1 cellular context compared by ENCODE assay signal in the genomic region with DNA sequence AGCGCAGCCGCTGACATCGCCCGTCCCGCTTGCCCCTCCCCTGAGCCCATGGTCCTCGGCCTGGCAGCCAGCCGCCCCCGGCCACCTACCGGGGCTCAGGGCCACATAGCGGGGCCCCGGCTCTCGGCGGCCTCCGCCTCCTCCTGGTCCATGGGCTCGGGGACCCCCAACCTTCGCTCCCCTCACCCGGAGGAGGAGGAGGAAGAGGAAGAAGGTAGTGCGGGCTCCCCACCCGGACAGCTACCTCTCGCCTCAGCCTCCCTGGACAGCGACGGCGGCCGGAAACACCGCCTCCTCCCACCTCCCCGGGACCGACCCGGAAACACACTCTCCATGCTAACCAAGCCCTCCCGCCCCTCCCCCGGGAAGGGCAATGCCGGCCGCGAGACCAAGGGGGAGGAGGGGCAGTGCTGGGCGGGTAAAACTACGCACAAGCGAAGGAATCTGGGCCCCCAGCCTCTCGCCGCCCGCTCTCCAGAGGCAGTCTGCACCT.
TF ChIP-seq lines count a peak whose summit lies in the region.

TSS of gene KIAA0319L (minus strand) at position 286 of the 493 bp plus-strand sequence. CDS start 2,912 bp downstream, outside the sequence.

TF ChIP-seq in HepG2, 621 proteins besides CTCF, POLR2A, EP300 and RAD21 (continued from another document and continues in another):
- no peak for TF ChIP-seq FUBP1 (CRISPR knock-in tag; IDR thresholded peaks at IDR 0.05; ENCODE audit: borderline replicate concordance)
- peak; percentile 12; the same call in 1 of the 2 replicates for TF ChIP-seq BCL3 (CRISPR knock-in tag; IDR thresholded peaks at IDR 0.05)
- peak; percentile 73 for TF ChIP-seq SAP130 (CRISPR knock-in tag; IDR thresholded peaks at IDR 0.05; ENCODE audit: low read depth)
- peak; percentile 84 for TF ChIP-seq ZXDC (CRISPR knock-in tag; IDR thresholded peaks at IDR 0.05)
- TF ChIP-seq YEATS4 (CRISPR knock-in tag; IDR thresholded peaks at IDR 0.05; ENCODE audit: borderline replicate concordance), result peak; percentile 79; the same call in 1 of the 2 replicates
- no peak for TF ChIP-seq PPARG (CRISPR knock-in tag; conservative IDR thresholded peaks at IDR 0.05)
- no peak for TF ChIP-seq ZNF879 (CRISPR knock-in tag; IDR thresholded peaks at IDR 0.05)
- no peak for TF ChIP-seq MTA3 (CRISPR knock-in tag; IDR thresholded peaks at IDR 0.05)
- no peak for TF ChIP-seq RXRB (CRISPR knock-in tag; IDR thresholded peaks at IDR 0.05; ENCODE audit: borderline replicate concordance)
- TF ChIP-seq FOXK1 (CRISPR knock-in tag; IDR thresholded peaks at IDR 0.05; ENCODE audit: borderline replicate concordance, low read depth), result no peak
- TF ChIP-seq, protein P1, sequence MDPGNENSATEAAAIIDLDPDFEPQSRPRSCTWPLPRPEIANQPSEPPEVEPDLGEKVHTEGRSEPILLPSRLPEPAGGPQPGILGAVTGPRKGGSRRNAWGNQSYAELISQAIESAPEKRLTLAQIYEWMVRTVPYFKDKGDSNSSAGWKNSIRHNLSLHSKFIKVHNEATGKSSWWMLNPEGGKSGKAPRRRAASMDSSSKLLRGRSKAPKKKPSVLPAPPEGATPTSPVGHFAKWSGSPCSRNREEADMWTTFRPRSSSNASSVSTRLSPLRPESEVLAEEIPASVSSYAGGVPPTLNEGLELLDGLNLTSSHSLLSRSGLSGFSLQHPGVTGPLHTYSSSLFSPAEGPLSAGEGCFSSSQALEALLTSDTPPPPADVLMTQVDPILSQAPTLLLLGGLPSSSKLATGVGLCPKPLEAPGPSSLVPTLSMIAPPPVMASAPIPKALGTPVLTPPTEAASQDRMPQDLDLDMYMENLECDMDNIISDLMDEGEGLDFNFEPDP (CRISPR knock-in tag; conservative IDR thresholded peaks at IDR 0.05), result no peak
- TF ChIP-seq ZNF883 (CRISPR knock-in tag; IDR thresholded peaks at IDR 0.05; ENCODE audit: not compliant biosample characterization), result no peak
- peak; percentile 81; the same call in 1 of the 2 replicates for TF ChIP-seq ZGPAT (CRISPR knock-in tag; IDR thresholded peaks at IDR 0.05)
- TF ChIP-seq ETS1 (CRISPR knock-in tag; IDR thresholded peaks at IDR 0.05), result no peak; the same call in 1 of the 2 replicates
- TF ChIP-seq RBFOX2 (IDR thresholded peaks at IDR 0.05; ENCODE audit: low read depth, low read length), result peak; percentile 96
- no peak; the same call in 1 of the 2 replicates for TF ChIP-seq YEATS2 (CRISPR knock-in tag; IDR thresholded peaks at IDR 0.05; ENCODE audit: borderline replicate concordance)
- peak; percentile 98 for TF ChIP-seq GABPB1 (CRISPR knock-in tag; IDR thresholded peaks at IDR 0.05)
- no peak for TF ChIP-seq ZKSCAN8 (CRISPR knock-in tag; IDR thresholded peaks at IDR 0.05; ENCODE audit: borderline replicate concordance)
- TF ChIP-seq TFAP4 (IDR thresholded peaks at IDR 0.05; ENCODE audit: borderline replicate concordance, low read depth), result peak; percentile 2; the same call in 1 of the 2 replicates
- TF ChIP-seq SUZ12 (IDR thresholded peaks at IDR 0.05; ENCODE audit: low read depth, low read length), result no peak
- TF ChIP-seq ATM (IDR thresholded peaks at IDR 0.05; ENCODE audit: borderline replicate concordance), result no peak
- no peak for TF ChIP-seq TCF7L2 (IDR thresholded peaks at IDR 0.05; ENCODE audit: low read depth, low read length)
- TF ChIP-seq FOXM1 (CRISPR knock-in tag; IDR thresholded peaks at IDR 0.05), result no peak
- TF ChIP-seq TARDBP (CRISPR knock-in tag; IDR thresholded peaks at IDR 0.05), result no peak
- no peak for TF ChIP-seq ZBTB21 (CRISPR knock-in tag; IDR thresholded peaks at IDR 0.05)
- TF ChIP-seq BATF2 (CRISPR knock-in tag; IDR thresholded peaks at IDR 0.05), result 0 out of 2 replicates have a peak, but pooled peaks have one; percentile 37
- TF ChIP-seq MAFG (CRISPR knock-in tag; IDR thresholded peaks at IDR 0.05), result no peak
- no peak for TF ChIP-seq ELK4 (CRISPR knock-in tag; IDR thresholded peaks at IDR 0.05; ENCODE audit: borderline replicate concordance)
- TF ChIP-seq ZNF441 (CRISPR knock-in tag; IDR thresholded peaks at IDR 0.05; ENCODE audit: borderline replicate concordance), result no peak; the same call in 1 of the 2 replicates
- TF ChIP-seq SSRP1 (CRISPR knock-in tag; IDR thresholded peaks at IDR 0.05), result no peak
- no peak for TF ChIP-seq MED8 (CRISPR knock-in tag; IDR thresholded peaks at IDR 0.05; ENCODE audit: insufficient replicate concordance)
- TF ChIP-seq MED13 (CRISPR knock-in tag; IDR thresholded peaks at IDR 0.05), result no peak; the same call in 1 of the 2 replicates
- TF ChIP-seq ZFAT (CRISPR knock-in tag; conservative IDR thresholded peaks at IDR 0.05), result no peak
- no peak for TF ChIP-seq CHD2 (IDR thresholded peaks at IDR 0.05; ENCODE audit: low read depth, low read length)
- no peak for TF ChIP-seq KMT2B (CRISPR knock-in tag; IDR thresholded peaks at IDR 0.05)
- no peak for TF ChIP-seq XRCC5 (optimal IDR thresholded peaks at IDR 0.05; ENCODE audit: low read length)
- TF ChIP-seq ZNF280B (CRISPR knock-in tag; IDR thresholded peaks at IDR 0.05; ENCODE audit: borderline replicate concordance), result peak; percentile 53; the same call in 1 of the 2 replicates
- no peak for TF ChIP-seq TEAD3 (CRISPR knock-in tag; optimal IDR thresholded peaks at IDR 0.05; ENCODE audit: borderline replicate concordance)
- no peak for TF ChIP-seq ZNF850 (CRISPR knock-in tag; conservative IDR thresholded peaks at IDR 0.05)
- TF ChIP-seq JUND (CRISPR knock-in tag; IDR thresholded peaks at IDR 0.05), result no peak
- no peak for TF ChIP-seq TRIM24 (CRISPR knock-in tag; IDR thresholded peaks at IDR 0.05)
- no peak; the same call in 1 of the 2 replicates for TF ChIP-seq ZBTB3 (CRISPR knock-in tag; IDR thresholded peaks at IDR 0.05; ENCODE audit: borderline replicate concordance, low read depth)
- TF ChIP-seq SNAI1 (CRISPR knock-in tag; IDR thresholded peaks at IDR 0.05; ENCODE audit: borderline replicate concordance), result no peak
- 0 out of 2 replicates have a peak, but pooled peaks have one; percentile 19 for TF ChIP-seq ZNF589 (CRISPR knock-in tag; conservative IDR thresholded peaks at IDR 0.05)
- TF ChIP-seq ZNF34 (CRISPR knock-in tag; IDR thresholded peaks at IDR 0.05; ENCODE audit: borderline replicate concordance), result no peak
- peak; percentile 50; the same call in 1 of the 2 replicates for TF ChIP-seq ZBTB7B (CRISPR knock-in tag; IDR thresholded peaks at IDR 0.05)
- TF ChIP-seq ZNF784 (CRISPR knock-in tag; IDR thresholded peaks at IDR 0.05; ENCODE audit: borderline replicate concordance), result 0 out of 2 replicates have a peak, but pooled peaks have one; percentile 1
- no peak for TF ChIP-seq ZNF782 (CRISPR knock-in tag; IDR thresholded peaks at IDR 0.05; ENCODE audit: borderline replicate concordance)
- TF ChIP-seq NFRKB (IDR thresholded peaks at IDR 0.05), result no peak
- no peak for TF ChIP-seq STAT5B (CRISPR knock-in tag; IDR thresholded peaks at IDR 0.05)
- TF ChIP-seq ZNF678 (CRISPR knock-in tag; IDR thresholded peaks at IDR 0.05), result no peak
- no peak for TF ChIP-seq MAFK (conservative IDR thresholded peaks at IDR 0.05 in 1 of 2, IDR thresholded peaks at IDR 0.05 in 1 of 2; ENCODE audit: low read length in 2 of 2)
